In genomic region chr3:127786358-127787070, GRCh38 we compare ENCODE assay signal across 8 cellular contexts. TPM values are rescaled to one million over a fixed set of nuclear protein-coding genes. Genes with fewer than 3 reads are reported as not detected.
DNase-seq lines count a peak whose midpoint lies in the region; ATAC-seq and TF ChIP-seq lines count a peak whose summit lies in the region.

No MANE protein-coding gene starts in this region.

- no peaks in the 10 kb centered on the region for H3K9me3 ChIP-seq in Caco-2

- peak; percentile 80 for ATAC-seq in Right ventricle myocardium inferior
- ATAC-seq in HG02588 (IDR thresholded peaks at IDR 0.05; ENCODE audit: unreplicated experiment), result no peak
- no peak for ATAC-seq in HG02870 (IDR thresholded peaks at IDR 0.05; ENCODE audit: unreplicated experiment)

- DNase-seq in DMS79 (lab: John Stamatoyannopoulos, UW) (peak; percentile 91), NCI-H69 (lab: John Stamatoyannopoulos, UW) (peak; percentile 89), Right ventricle myocardium inferior (ENCODE audit: missing footprints) (peak; percentile 91), Caco-2 (no peak), OCI-M2 (lab: John Stamatoyannopoulos, UW; ENCODE audit: unreplicated experiment) (no peak)

- H3K4me3 ChIP-seq in rectal smooth muscle tissue (ENCODE audit: low read length) (peak overlapping the region; percentile 2), Caco-2 (ENCODE audit: low read depth, low read length) (no peak overlapping the region)

- no peaks in the 10 kb centered on the region for H3K36me3 Mint-ChIP-seq in Caco-2 (ENCODE audit: insufficient read depth, unreplicated experiment)

- no peak overlapping the region for H3K27ac Mint-ChIP-seq in Caco-2 (ENCODE audit: unreplicated experiment)

- H3K4me1 Mint-ChIP-seq in Caco-2 (ENCODE audit: low read depth, unreplicated experiment), result peaks cover 16% of the 10 kb centered on the region

- H3K27ac ChIP-seq in rectal smooth muscle tissue (ENCODE audit: low read depth, low read length), result peak overlapping the region; percentile 95

- no peak overlapping the region for H3K4me3 Mint-ChIP-seq in Caco-2 (ENCODE audit: unreplicated experiment)

- TF ChIP-seq CTCF in Caco-2 (IDR thresholded peaks at IDR 0.05; ENCODE audit: insufficient read depth in 1 of 2, low read depth in 1 of 2, low read length in 1 of 2, severe bottlenecking in 1 of 2, unreplicated experiment in 1 of 2), result no peak

- no peak overlapping the region for H3K9ac ChIP-seq in rectal smooth muscle tissue (ENCODE audit: low read length)

- H3K9me3 Mint-ChIP-seq in Caco-2 (ENCODE audit: unreplicated experiment), result no peaks in the 10 kb centered on the region

- CTCF ChIA-PET in Caco-2 (lab: Charles Lee), result no interaction called here

- H3K27me3 Mint-ChIP-seq in Caco-2 (ENCODE audit: insufficient read depth, unreplicated experiment), result no peaks in the 10 kb centered on the region

- POLR2A ChIA-PET in Caco-2 (lab: Charles Lee), result no interaction called here

- H3K27me3 ChIP-seq in rectal smooth muscle tissue (ENCODE audit: control insufficient read depth, insufficient read depth, low read length) (no peaks in the 10 kb centered on the region), Caco-2 (replicated peaks; ENCODE audit: control insufficient read depth, insufficient read depth, low read length) (no peaks in the 10 kb centered on the region)

- peaks cover 54% of the 10 kb centered on the region for H3K4me1 ChIP-seq in rectal smooth muscle tissue (ENCODE audit: control insufficient read depth, insufficient read depth, low read length)
- H3K4me1 ChIP-seq in Caco-2, result peaks cover 17% of the 10 kb centered on the region

- intact Hi-C loops in Right ventricle myocardium inferior (cut with DNase I), result loop anchor here (5.0 kb wide), 1 partner anchor 36 kb away; the partner anchor contains the start of gene MGLL
- intact Hi-C loops in Caco-2 (cut with micrococcal nuclease; ENCODE audit: unreplicated experiment), result no loop called here

- H3K36me3 ChIP-seq in rectal smooth muscle tissue (ENCODE audit: control insufficient read depth, insufficient read depth, low read length) (no peaks in the 10 kb centered on the region), Caco-2 (ENCODE audit: control insufficient read depth, insufficient read depth, low read length) (no peaks in the 10 kb centered on the region)

- no TSS peak for BruUV-seq in Caco-2 (replicated peaks; lab: Mats Ljungman, UMichigan)

RNA-seq across cellular contexts. Expression of gene MGLL, which starts 35.8 kb away (rescaled TPM):
- total RNA-seq in Right ventricle myocardium inferior (74.1 TPM), Caco-2 (2022) (7.8 and 8.4 TPM in 2 replicates)

Comparison
In these comparisons a context has a peak if more than half of its experiments do, and no peak if none do; other contexts are left out.
1. DNase-seq: peak in DMS79 (single experiment), NCI-H69 (single experiment) and Right ventricle myocardium inferior (single experiment); none in Caco-2 (0 of 2) and OCI-M2 (single experiment).